ENCODE assay signal across 9 cellular contexts in genomic region chr10:52287853-52288252, GRCh38. TPM values are rescaled to one million over a fixed set of nuclear protein-coding genes. Genes with fewer than 3 reads are reported as not detected.
"Had no signal": no experiment of that assay in that cellular context is flagged by ENCODE, and none has a peak within 500 bp of the region (broad histone marks: within the 10 kb centered on the region; RNA-seq: fewer than 3 reads in every experiment).

No MANE protein-coding gene starts in this region.

- H3K4me3 Mint-ChIP-seq: HFFc6 had no signal

- H3K9me3 ChIP-seq: HAP-1 had no signal

- H3K27ac ChIP-seq: GM23248 had no signal

- H3K36me3 ChIP-seq: HAP-1 had no signal

- H3K4me3 ChIP-seq: GM23248, HAP-1, K562 had no signal

- H3K9ac ChIP-seq: GM23248 had no signal

- DNase-seq: GM23248, GOT3, H7, HFFc6, IMR-90 had no signal

- H3K27ac Mint-ChIP-seq: HFFc6 had no signal

- H3K9me3 Mint-ChIP-seq: HFFc6 had no signal

- ATAC-seq: HCT116, K562 had no signal

- H3K4me1 ChIP-seq: HAP-1 had no signal

- FAIRE-seq: HTR-8/SVneo, K562 had no signal

RNA-seq across cellular contexts. Expression of gene DKK1, which starts 26.2 kb away (rescaled TPM):
- polyA plus RNA-seq: K562 had no signal
